ENCODE assay signal across 11 cellular contexts in genomic region chr16:50284131-50284911, GRCh38. TPM values are rescaled to one million over a fixed set of nuclear protein-coding genes. Genes with fewer than 3 reads are reported as not detected.
DNase-seq lines count a peak whose midpoint lies in the region; ATAC-seq and TF ChIP-seq lines count a peak whose summit lies in the region.
"Had no signal": no experiment of that assay in that cellular context is flagged by ENCODE, and none has a peak within 500 bp of the region (broad histone marks: within the 10 kb centered on the region; RNA-seq: fewer than 3 reads in every experiment).

No MANE protein-coding gene starts in this region.

- no peak for TF ChIP-seq EP300 in stomach (IDR thresholded peaks at IDR 0.05)

- peaks cover 66% of the 10 kb centered on the region for H3K4me1 Mint-ChIP-seq in activated CD8-positive, alpha-beta memory T cell treated with anti-CD3 and anti-CD28 coated beads, Interleukin-2, amount 10 ng/mL, durations not matched to agents 7 days and 5 days
- H3K4me1 Mint-ChIP-seq in immature natural killer cell = peaks cover 96 to 97% of the 10 kb centered on the region in 2 donors

- H3K27me3 ChIP-seq in RWPE2 (ENCODE audit: insufficient read depth, poor library complexity, severe bottlenecking) (no peaks in the 10 kb centered on the region), stomach (no peaks in the 10 kb centered on the region)
- H3K27me3 ChIP-seq: hepatocyte had no signal

- no peak for ATAC-seq in activated CD8-positive, alpha-beta memory T cell treated with anti-CD3 and anti-CD28 coated beads, Interleukin-2, amount 10 ng/mL, durations not matched to agents 7 days and 5 days
- ATAC-seq in RWPE2 (ENCODE audit: low read depth) = 0 out of 3 replicates have a peak, but pooled peaks have one; percentile 13
- no peak for ATAC-seq in HG03457 (IDR thresholded peaks at IDR 0.05; ENCODE audit: unreplicated experiment)

- TF ChIP-seq CTCF in RWPE2 (IDR thresholded peaks at IDR 0.05; ENCODE audit: poor library complexity, severe bottlenecking) (no peak), stomach (IDR thresholded peaks at IDR 0.05) (no peak)

- peak overlapping the region; percentile 40 for H3K27ac Mint-ChIP-seq in activated CD8-positive, alpha-beta memory T cell treated with anti-CD3 and anti-CD28 coated beads, Interleukin-2, amount 10 ng/mL, durations not matched to agents 7 days and 5 days
- peak overlapping the region; percentile 92 to 99 (median 98) for H3K27ac Mint-ChIP-seq in immature natural killer cell

- no peak for DNase-seq in activated CD8-positive, alpha-beta memory T cell treated with anti-CD3 and anti-CD28 coated beads, Interleukin-2, amount 10 ng/mL, durations not matched to agents 7 days and 5 days
- no peak for DNase-seq in activated CD8-positive, alpha-beta memory T cell treated with anti-CD3 and anti-CD28 coated beads for 24 hours
- no peak for DNase-seq in RWPE2 (ENCODE audit: low spot score)
- DNase-seq in immature natural killer cell = peak in 1 of 3 donors; percentile 37
- DNase-seq in stomach = peak; percentile 49
- no peak for DNase-seq in NK-92 treated with Interleukin-12 subunit alpha and Interleukin-12 subunit beta, amount 100 ng/mL, for 24 hours (lab: John Stamatoyannopoulos, UW)
- no peak for DNase-seq in inferior parietal cortex (ENCODE audit: extremely low spot score)
- DNase-seq: AML-193, NCI-H1105 treated with DMSO at 0.1 percent for 48 hours had no signal

- H3K4me1 ChIP-seq in RWPE2 (ENCODE audit: insufficient read depth, poor library complexity, severe bottlenecking) (no peaks in the 10 kb centered on the region), stomach (peaks cover 13 to 60% (median 31%) of the 10 kb centered on the region in 4 donors)

- intact Hi-C loops in stomach (cut with DNase I; ENCODE audit: low total_unique reads) = no loop called here

- H3K4me3 ChIP-seq in RWPE2 (ENCODE audit: severe bottlenecking) = no peak overlapping the region
- H3K4me3 ChIP-seq in stomach = no peak overlapping the region
- H3K4me3 ChIP-seq: hepatocyte had no signal

- H3K4me3 Mint-ChIP-seq in activated CD8-positive, alpha-beta memory T cell treated with anti-CD3 and anti-CD28 coated beads, Interleukin-2, amount 10 ng/mL, durations not matched to agents 7 days and 5 days = no peak overlapping the region
- peak overlapping the region; percentile 86 to 93 (median 89) for H3K4me3 Mint-ChIP-seq in immature natural killer cell

- H3K36me3 ChIP-seq in RWPE2 (ENCODE audit: low read depth) (no peaks in the 10 kb centered on the region), stomach (peaks cover 0 to 15% (median 0%) of the 10 kb centered on the region in 4 donors)

- WGBS in stomach, 5 donors = 40 to 60% (median 47%) methylated on average over 8 to 14 of the region's 14 CpGs

- H3K27me3 Mint-ChIP-seq in activated CD8-positive, alpha-beta memory T cell treated with anti-CD3 and anti-CD28 coated beads, Interleukin-2, amount 10 ng/mL, durations not matched to agents 7 days and 5 days = no peaks in the 10 kb centered on the region
- peaks cover 0 to 7% (median 3%) of the 10 kb centered on the region in 3 donors for H3K27me3 Mint-ChIP-seq in immature natural killer cell (ENCODE audit: low read depth in 3 of 3)

- H3K9me3 ChIP-seq in RWPE2 (ENCODE audit: severe bottlenecking) = no peaks in the 10 kb centered on the region
- no peaks in the 10 kb centered on the region for H3K9me3 ChIP-seq in stomach

- H3K9me3 Mint-ChIP-seq in activated CD8-positive, alpha-beta memory T cell treated with anti-CD3 and anti-CD28 coated beads, Interleukin-2, amount 10 ng/mL, durations not matched to agents 7 days and 5 days (ENCODE audit: low read depth) = no peaks in the 10 kb centered on the region
- H3K9me3 Mint-ChIP-seq in immature natural killer cell = no peaks in the 10 kb centered on the region

- H3K27ac ChIP-seq in RWPE2 (ENCODE audit: poor library complexity, severe bottlenecking) = no peak overlapping the region
- peak overlapping the region in 1 of 5 donors; percentile 16 for H3K27ac ChIP-seq in stomach
- H3K27ac ChIP-seq: hepatocyte had no signal

- CTCF ChIA-PET in activated CD8-positive, alpha-beta memory T cell treated with anti-CD3 and anti-CD28 coated beads, Interleukin-2, amount 10 ng/mL, durations not matched to agents 7 days and 5 days (lab: Charles Lee) = interaction anchor here (1.3 to 2.2 kb wide), 7 partner anchors 9 to 74 kb away, joined by 3 to 15 read pairs (median 5); no protein-coding TSS in a partner anchor

- peaks cover 53% of the 10 kb centered on the region for H3K36me3 Mint-ChIP-seq in activated CD8-positive, alpha-beta memory T cell treated with anti-CD3 and anti-CD28 coated beads, Interleukin-2, amount 10 ng/mL, durations not matched to agents 7 days and 5 days
- H3K36me3 Mint-ChIP-seq in immature natural killer cell = peaks cover 4 to 18% (median 4%) of the 10 kb centered on the region in 3 donors

- TF ChIP-seq POLR2A in stomach (IDR thresholded peaks at IDR 0.05) = no peak

RNA-seq across cellular contexts. Expression of gene ADCY7, which starts 18.0 kb away (rescaled TPM):
- total RNA-seq in activated CD8-positive, alpha-beta memory T cell treated with anti-CD3 and anti-CD28 coated beads, Interleukin-2, amount 10 ng/mL, durations not matched to agents 7 days and 5 days = 100 to 1,000 TPM; 131 to 232 TPM
- polyA plus RNA-seq in immature natural killer cell (100 to 1,000 TPM in 2 of 3 donors, 10 to 100 TPM in 1; 97.6 to 209 (median 108) TPM), stomach (1 to 10 TPM in 2 of 3 donors, under 1 TPM in 1; 0.76 to 4.4 (median 3.7) TPM)
- total RNA-seq in stomach = 100 to 1,000 TPM in 1 of 5 donors, 10 to 100 TPM in 4; 15.1 to 216 (median 33.3) TPM
